ENCODE assay signal across 17 cellular contexts in genomic region chrX:15343075-15343476, GRCh38. TPM values are rescaled to one million over a fixed set of nuclear protein-coding genes. Genes with fewer than 3 reads are reported as not detected.
A peak's percentile ranks its signal among the peaks of the same experiment; 100 is the strongest.
DNase-seq lines count a peak whose midpoint lies in the region; ATAC-seq, FAIRE-seq and TF ChIP-seq lines count a peak whose summit lies in the region.
"Had no signal": no experiment of that assay in that cellular context is flagged by ENCODE, and none has a peak within 500 bp of the region (broad histone marks: within the 10 kb centered on the region; RNA-seq: fewer than 3 reads in every experiment).

No MANE protein-coding gene starts in this region.

- H3K27ac ChIP-seq in pancreas: no peak overlapping the region
- H3K27ac ChIP-seq: BLaER1, ovary had no signal

- 41 to 56% methylated on average over 5 of the region's 5 CpGs for WGBS in pancreas, 2 donors

- H3K27me3 ChIP-seq in pancreas: peaks cover 0 to 14% (median 0%) of the 10 kb centered on the region in 4 donors
- H3K27me3 ChIP-seq: ovary had no signal

- no peaks in the 10 kb centered on the region for H3K36me3 ChIP-seq in pancreas
- H3K36me3 ChIP-seq: BLaER1, ovary had no signal

- intact Hi-C loops in pancreas (cut with DNase I): no loop called here

- H3K9me3 ChIP-seq in pancreas: no peaks in the 10 kb centered on the region
- H3K9me3 ChIP-seq: BLaER1, ovary had no signal

- peak; percentile 56 for ATAC-seq in esophagus mucosa
- ATAC-seq in pancreas: peak in 3 of 4 donors; percentile 32 to 68 (median 47)
- no peak for ATAC-seq in GM21526 (IDR thresholded peaks at IDR 0.05; ENCODE audit: low FRiP score, unreplicated experiment)

- FAIRE-seq in pancreas (lab: Jason Lieb, UNC): no peak

- peak; percentile 26 for DNase-seq in AG20443 (ENCODE audit: low spot score)
- peak; percentile 6 for DNase-seq in HuH-7 (ENCODE audit: low spot score)
- DNase-seq in pancreas: peak in 1 of 6 donors; percentile 23
- DNase-seq in SW480 (ENCODE audit: low spot score): no peak
- no peak for DNase-seq in LoVo (ENCODE audit: low spot score)
- no peak for DNase-seq in NCI-H1105 (lab: John Stamatoyannopoulos, UW)
- DNase-seq: activated effector memory CD4-positive, alpha-beta T cell treated with Interleukin-2 at 50 U/mL for 16 hours; DMS79; effector CD4-positive, alpha-beta T cell; islet precursor cell; NCI-H1092 treated with DMSO at 0.1 percent for 48 hours; NCI-H446; ovary had no signal

- no peaks in the 10 kb centered on the region for H3K4me1 ChIP-seq in pancreas
- H3K4me1 ChIP-seq: BLaER1 had no signal

- no peak overlapping the region for H3K4me3 ChIP-seq in pancreas
- H3K4me3 ChIP-seq: BLaER1, ovary had no signal

- no peak for TF ChIP-seq CTCF in pancreas (IDR thresholded peaks at IDR 0.05)

RNA-seq across cellular contexts. Expression of gene PIGA, which starts 7.8 kb away (rescaled TPM):
- 17.5 TPM for total RNA-seq in esophagus mucosa
- total RNA-seq in pancreas: 10 to 100 TPM in 2 of 6 donors, 1 to 10 TPM in 4; 4.0 to 12.1 (median 9.1) TPM
- polyA plus RNA-seq in pancreas: 10 to 100 TPM in 1 of 2 donors, 1 to 10 TPM in 1; 6.0 to 14.7 TPM

RNA-seq across cellular contexts. Expression of gene ASB11, which starts 27.6 kb away (rescaled TPM):
- total RNA-seq in esophagus mucosa (not detected), pancreas (under 1 TPM in 2 of 6 donors, not detected in 4; 0.09 to 0.22 TPM)
- polyA plus RNA-seq in pancreas: not detected
- total RNA-seq: OCI-LY7, ovary had no signal

RNA-seq across cellular contexts. Expression of gene VEGFD, which starts 41.1 kb away (rescaled TPM):
- 0.20 TPM for total RNA-seq in esophagus mucosa
- under 1 TPM in 5 of 6 donors, not detected in 1; 0.19 to 0.58 (median 0.25) TPM for total RNA-seq in pancreas
- polyA plus RNA-seq in pancreas: 1 to 10 TPM in 1 of 2 donors, under 1 TPM in 1; 0.84 to 1.3 TPM
- total RNA-seq: OCI-LY7 had no signal

Comparison
In these comparisons a context has a peak if more than half of its experiments do, and no peak if none do; other contexts are left out.
1. DNase-seq: peak in AG20443 (single experiment) and HuH-7 (single experiment); none in SW480 (single experiment), LoVo (single experiment) and NCI-H1105 (single experiment).